In genomic region chr3:191973820-191974219, GRCh38 we compare ENCODE assay signal across 21 cellular contexts.
DNase-seq lines count a peak whose midpoint lies in the region; ATAC-seq, FAIRE-seq and TF ChIP-seq lines count a peak whose summit lies in the region.
"Had no signal": no experiment of that assay in that cellular context is flagged by ENCODE, and none has a peak within 500 bp of the region (broad histone marks: within the 10 kb centered on the region; RNA-seq: fewer than 3 reads in every experiment).

No MANE protein-coding gene starts in this region.

- no peak overlapping the region for H3K4me3 ChIP-seq in pancreas
- H3K4me3 ChIP-seq: HAP-1, Peyer's patch had no signal

- H3K36me3 Mint-ChIP-seq in activated T-helper 17 cell treated with anti-CD3 and anti-CD28 coated beads, Interleukin-2, amount 50 U/mL, for 72 hours (ENCODE audit: low read depth), result no peaks in the 10 kb centered on the region
- H3K36me3 Mint-ChIP-seq in T-helper 17 cell (ENCODE audit: low read depth), result no peaks in the 10 kb centered on the region
- no peaks in the 10 kb centered on the region for H3K36me3 Mint-ChIP-seq in activated T-helper 2 cell treated with anti-CD3 and anti-CD28 coated beads, Interferon-gamma antibody, Interleukin-2, Interleukin-4, amounts not matched to agents 10 μg/mL and 5 μg/mL and 100 μg/mL, durations not matched to agents 14 hours and 24 hours and 36 hours (ENCODE audit: low read depth)
- H3K36me3 Mint-ChIP-seq: CD14-positive monocyte had no signal

- H3K9me3 ChIP-seq in pancreas (no peaks in the 10 kb centered on the region), T-helper 17 cell (ENCODE audit: control insufficient read depth, low read length, poor library complexity, severe bottlenecking) (no peaks in the 10 kb centered on the region)
- H3K9me3 ChIP-seq: HAP-1 had no signal

- no peaks in the 10 kb centered on the region for H3K36me3 ChIP-seq in pancreas
- H3K36me3 ChIP-seq: HAP-1, Peyer's patch had no signal

- DNase-seq in NCI-H748 (lab: John Stamatoyannopoulos, UW; ENCODE audit: unreplicated experiment) (peak; percentile 2), NCI-H748 treated with DMSO at 0.1 percent for 48 hours (lab: John Stamatoyannopoulos, UW) (no peak), RPMI8226 (peak; percentile 7), myocyte (ENCODE audit: low read depth) (peak; percentile 79), pancreas (no peak), T-helper 17 cell (no peak)
- no peak for DNase-seq in activated T-helper 2 cell treated with anti-CD3 and anti-CD28 coated beads, Interferon-gamma antibody, Interleukin-2, Interleukin-4, amounts not matched to agents 10 μg/mL and 5 μg/mL and 100 μg/mL, durations not matched to agents 14 hours and 24 hours and 36 hours (ENCODE audit: low spot score)
- DNase-seq: KBM-7; NCI-H1092 treated with DMSO at 0.1 percent for 48 hours; NCI-H2029 treated with DMSO at 0.1 percent for 48 hours; NCI-H2171 treated with DMSO at 0.1 percent for 48 hours; NCI-H526 treated with DMSO at 0.1 percent for 48 hours; NK-92 treated with Interleukin-12 subunit alpha and Interleukin-12 subunit beta, amount 100 ng/mL, for 24 hours; Peyer's patch; SW 1271 had no signal

- H3K27ac Mint-ChIP-seq in activated T-helper 17 cell treated with anti-CD3 and anti-CD28 coated beads, Interleukin-2, amount 50 U/mL, for 72 hours, result no peak overlapping the region
- H3K27ac Mint-ChIP-seq in T-helper 17 cell, result no peak overlapping the region
- no peak overlapping the region for H3K27ac Mint-ChIP-seq in activated T-helper 2 cell treated with anti-CD3 and anti-CD28 coated beads, Interferon-gamma antibody, Interleukin-2, Interleukin-4, amounts not matched to agents 10 μg/mL and 5 μg/mL and 100 μg/mL, durations not matched to agents 14 hours and 24 hours and 36 hours
- H3K27ac Mint-ChIP-seq: CD14-positive monocyte had no signal

- H3K9me3 Mint-ChIP-seq in activated T-helper 17 cell treated with anti-CD3 and anti-CD28 coated beads, Interleukin-2, amount 50 U/mL, for 72 hours, result peaks cover 8% of the 10 kb centered on the region
- peaks cover 15% of the 10 kb centered on the region for H3K9me3 Mint-ChIP-seq in activated T-helper 2 cell treated with anti-CD3 and anti-CD28 coated beads, Interferon-gamma antibody, Interleukin-2, Interleukin-4, amounts not matched to agents 10 μg/mL and 5 μg/mL and 100 μg/mL, durations not matched to agents 14 hours and 24 hours and 36 hours

- 45 to 64% methylated on average over 6 of the region's 6 CpGs for WGBS in pancreas, 2 donors

- FAIRE-seq in pancreas (lab: Jason Lieb, UNC), result no peak
- FAIRE-seq: A204.1, G401.6, GM12892 had no signal

- no peaks in the 10 kb centered on the region for H3K4me1 Mint-ChIP-seq in activated T-helper 17 cell treated with anti-CD3 and anti-CD28 coated beads, Interleukin-2, amount 50 U/mL, for 72 hours
- no peaks in the 10 kb centered on the region for H3K4me1 Mint-ChIP-seq in T-helper 17 cell
- no peaks in the 10 kb centered on the region for H3K4me1 Mint-ChIP-seq in activated T-helper 2 cell treated with anti-CD3 and anti-CD28 coated beads, Interferon-gamma antibody, Interleukin-2, Interleukin-4, amounts not matched to agents 10 μg/mL and 5 μg/mL and 100 μg/mL, durations not matched to agents 14 hours and 24 hours and 36 hours (ENCODE audit: low read depth)
- H3K4me1 Mint-ChIP-seq: CD14-positive monocyte had no signal

- no peak overlapping the region for H3K4me3 Mint-ChIP-seq in activated T-helper 17 cell treated with anti-CD3 and anti-CD28 coated beads, Interleukin-2, amount 50 U/mL, for 72 hours
- no peak overlapping the region for H3K4me3 Mint-ChIP-seq in T-helper 17 cell
- no peak overlapping the region for H3K4me3 Mint-ChIP-seq in activated T-helper 2 cell treated with anti-CD3 and anti-CD28 coated beads, Interferon-gamma antibody, Interleukin-2, Interleukin-4, amounts not matched to agents 10 μg/mL and 5 μg/mL and 100 μg/mL, durations not matched to agents 14 hours and 24 hours and 36 hours (ENCODE audit: low read depth)
- H3K4me3 Mint-ChIP-seq: CD14-positive monocyte had no signal

- TF ChIP-seq CTCF in pancreas (IDR thresholded peaks at IDR 0.05), result no peak

- H3K27ac ChIP-seq in pancreas, result no peak overlapping the region
- H3K27ac ChIP-seq: Peyer's patch had no signal

- H3K27me3 Mint-ChIP-seq in activated T-helper 17 cell treated with anti-CD3 and anti-CD28 coated beads, Interleukin-2, amount 50 U/mL, for 72 hours, result no peaks in the 10 kb centered on the region
- H3K27me3 Mint-ChIP-seq in T-helper 17 cell, result no peaks in the 10 kb centered on the region
- no peaks in the 10 kb centered on the region for H3K27me3 Mint-ChIP-seq in activated T-helper 2 cell treated with anti-CD3 and anti-CD28 coated beads, Interferon-gamma antibody, Interleukin-2, Interleukin-4, amounts not matched to agents 10 μg/mL and 5 μg/mL and 100 μg/mL, durations not matched to agents 14 hours and 24 hours and 36 hours (ENCODE audit: low read depth)

- no peaks in the 10 kb centered on the region for H3K27me3 ChIP-seq in pancreas
- H3K27me3 ChIP-seq: Peyer's patch had no signal

- H3K4me1 ChIP-seq in pancreas, result no peaks in the 10 kb centered on the region
- H3K4me1 ChIP-seq: HAP-1, Peyer's patch had no signal

- intact Hi-C loops in pancreas (cut with DNase I), result no loop called here
- intact Hi-C loops in activated T-helper 2 cell treated with anti-CD3 and anti-CD28 coated beads, Interferon-gamma antibody, Interleukin-2, Interleukin-4, amounts not matched to agents 10 μg/mL and 5 μg/mL and 100 μg/mL, durations not matched to agents 14 hours and 24 hours and 36 hours (cut with micrococcal nuclease), result no loop called here

- ATAC-seq in pancreas, result no peak
- no peak for ATAC-seq in activated T-helper 17 cell treated with anti-CD3 and anti-CD28 coated beads, Interleukin-2, amount 50 U/mL, for 72 hours (replicated peaks)
- no peak for ATAC-seq in T-helper 17 cell

Comparison
In these comparisons a context has a peak if more than half of its experiments do, and no peak if none do; other contexts are left out.
1. DNase-seq: peak in NCI-H748 (single experiment), RPMI8226 (single experiment) and myocyte (single experiment); none in NCI-H748 treated with DMSO at 0.1 percent for 48 hours (single experiment), pancreas (0 of 6), T-helper 17 cell (0 of 3) and activated T-helper 2 cell treated with anti-CD3 and anti-CD28 coated beads, Interferon-gamma antibody, Interleukin-2, Interleukin-4, amounts not matched to agents 10 μg/mL and 5 μg/mL and 100 μg/mL, durations not matched to agents 14 hours and 24 hours and 36 hours (single experiment).